1 cellular context compared by ENCODE assay signal in the genomic region with DNA sequence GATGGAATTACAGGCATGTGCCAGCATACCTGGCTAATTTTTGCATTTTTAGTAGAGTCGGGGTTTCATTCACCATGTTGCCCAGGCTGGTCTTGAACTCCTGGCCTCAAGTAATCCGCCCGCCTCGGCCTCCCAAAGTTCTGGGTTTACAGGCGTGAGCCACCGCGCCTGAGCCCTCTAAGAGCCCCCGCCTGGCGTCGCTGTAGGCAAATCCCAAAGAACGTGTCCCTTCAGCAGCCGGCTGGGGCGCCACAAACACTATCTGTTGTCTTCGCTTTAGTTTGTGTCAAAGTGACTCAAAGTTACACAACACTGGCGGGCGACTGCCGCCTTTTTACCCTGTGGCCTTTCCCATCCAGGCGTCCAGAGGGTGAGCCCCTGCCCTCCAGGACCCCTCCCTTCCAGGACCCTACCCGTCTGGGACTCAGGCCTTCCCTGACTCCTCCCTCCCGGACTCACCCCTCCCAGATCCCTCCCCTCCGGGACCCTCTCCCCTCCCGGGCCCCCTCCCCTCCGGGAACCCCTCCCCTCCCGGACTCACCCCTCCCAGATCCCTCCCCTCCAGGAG.
A peak's percentile ranks its signal among the peaks of the same experiment; 100 is the strongest.
TF ChIP-seq lines count a peak whose summit lies in the region.

No MANE protein-coding gene starts in this region.

TF ChIP-seq in HEK293, 187 proteins besides CTCF, POLR2A, EP300 and RAD21 (continued from another document and continues in another):
- peak; percentile 69 for TF ChIP-seq ZNF449 (tag by site-specific recombination; IDR thresholded peaks at IDR 0.05)
- no peak for TF ChIP-seq ZBTB20 (tag by site-specific recombination; IDR thresholded peaks at IDR 0.05)
- peak; percentile 17; the same call in 1 of the 2 replicates for TF ChIP-seq WT1 (tag by site-specific recombination; IDR thresholded peaks at IDR 0.05)
- peak; percentile 77; the same call in 1 of the 2 replicates for TF ChIP-seq ZBTB7A (tag by site-specific recombination; IDR thresholded peaks at IDR 0.05; ENCODE audit: low read depth)
- no peak for TF ChIP-seq BCL11B (tag by site-specific recombination; IDR thresholded peaks at IDR 0.05; ENCODE audit: low read depth)
- no peak for TF ChIP-seq ZNF549 (tag by site-specific recombination; IDR thresholded peaks at IDR 0.05)
- peak; percentile 62 for TF ChIP-seq ZNF629 (tag by site-specific recombination; IDR thresholded peaks at IDR 0.05)
- peak; percentile 97 for TF ChIP-seq ZNF561 (tag by site-specific recombination; IDR thresholded peaks at IDR 0.05; ENCODE audit: borderline replicate concordance)
- no peak for TF ChIP-seq ZNF768 (tag by site-specific recombination; IDR thresholded peaks at IDR 0.05)
- peak; percentile 18; the same call in 1 of the 2 replicates for TF ChIP-seq FEZF1 (tag by site-specific recombination; IDR thresholded peaks at IDR 0.05)
- peak; percentile 97 for TF ChIP-seq ZNF335 (tag by site-specific recombination; conservative IDR thresholded peaks at IDR 0.05)
- peak; percentile 15; the same call in 1 of the 2 replicates for TF ChIP-seq ZNF121 (tag by site-specific recombination; IDR thresholded peaks at IDR 0.05)
- no peak for TF ChIP-seq ZNF571 (tag by site-specific recombination; IDR thresholded peaks at IDR 0.05)
- TF ChIP-seq, protein P1, sequence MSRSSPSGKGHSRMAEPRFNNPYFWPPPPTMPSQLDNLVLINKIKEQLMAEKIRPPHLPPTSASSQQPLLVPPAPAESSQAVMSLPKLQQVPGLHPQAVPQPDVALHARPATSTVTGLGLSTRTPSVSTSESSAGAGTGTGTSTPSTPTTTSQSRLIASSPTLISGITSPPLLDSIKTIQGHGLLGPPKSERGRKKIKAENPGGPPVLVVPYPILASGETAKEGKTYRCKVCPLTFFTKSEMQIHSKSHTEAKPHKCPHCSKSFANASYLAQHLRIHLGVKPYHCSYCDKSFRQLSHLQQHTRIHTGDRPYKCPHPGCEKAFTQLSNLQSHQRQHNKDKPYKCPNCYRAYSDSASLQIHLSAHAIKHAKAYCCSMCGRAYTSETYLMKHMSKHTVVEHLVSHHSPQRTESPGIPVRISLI (tag by site-specific recombination; IDR thresholded peaks at IDR 0.05): no peak
- no peak for TF ChIP-seq TCF7L2 (IDR thresholded peaks at IDR 0.05; ENCODE audit: borderline replicate concordance, low read depth, low read length)
- 0 out of 2 replicates have a peak, but pooled peaks have one; percentile 25 for TF ChIP-seq YY2 (tag by site-specific recombination; IDR thresholded peaks at IDR 0.05)
- TF ChIP-seq BCL11A (tag by site-specific recombination; IDR thresholded peaks at IDR 0.05; ENCODE audit: low read depth): peak; percentile 76; the same call in 1 of the 2 replicates
- TF ChIP-seq ZNF701 (tag by site-specific recombination; IDR thresholded peaks at IDR 0.05): no peak
- TF ChIP-seq PRDM2 (tag by site-specific recombination; IDR thresholded peaks at IDR 0.05; ENCODE audit: borderline replicate concordance): no peak
- peak; percentile 88 for TF ChIP-seq ZNF324 (tag by site-specific recombination; IDR thresholded peaks at IDR 0.05)
- TF ChIP-seq ZFP37 (tag by site-specific recombination; IDR thresholded peaks at IDR 0.05): 0 out of 2 replicates have a peak, but pooled peaks have one; percentile 26
- TF ChIP-seq, protein P2, sequence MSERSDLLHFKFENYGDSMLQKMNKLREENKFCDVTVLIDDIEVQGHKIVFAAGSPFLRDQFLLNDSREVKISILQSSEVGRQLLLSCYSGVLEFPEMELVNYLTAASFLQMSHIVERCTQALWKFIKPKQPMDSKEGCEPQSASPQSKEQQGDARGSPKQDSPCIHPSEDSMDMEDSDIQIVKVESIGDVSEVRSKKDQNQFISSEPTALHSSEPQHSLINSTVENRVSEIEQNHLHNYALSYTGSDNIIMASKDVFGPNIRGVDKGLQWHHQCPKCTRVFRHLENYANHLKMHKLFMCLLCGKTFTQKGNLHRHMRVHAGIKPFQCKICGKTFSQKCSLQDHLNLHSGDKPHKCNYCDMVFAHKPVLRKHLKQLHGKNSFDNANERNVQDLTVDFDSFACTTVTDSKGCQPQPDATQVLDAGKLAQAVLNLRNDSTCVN (tag by site-specific recombination; optimal IDR thresholded peaks at IDR 0.05): no peak
- no peak for TF ChIP-seq ZNF791 (tag by site-specific recombination; IDR thresholded peaks at IDR 0.05)
- TF ChIP-seq IKZF3 (tag by site-specific recombination; IDR thresholded peaks at IDR 0.05): peak; percentile 79; the same call in 1 of the 2 replicates
- peak; percentile 39; the same call in 1 of the 2 replicates for TF ChIP-seq ZNF10 (tag by site-specific recombination; IDR thresholded peaks at IDR 0.05)
- TF ChIP-seq KLF16 (tag by site-specific recombination; IDR thresholded peaks at IDR 0.05): peak; percentile 81
- TF ChIP-seq, protein P3, sequence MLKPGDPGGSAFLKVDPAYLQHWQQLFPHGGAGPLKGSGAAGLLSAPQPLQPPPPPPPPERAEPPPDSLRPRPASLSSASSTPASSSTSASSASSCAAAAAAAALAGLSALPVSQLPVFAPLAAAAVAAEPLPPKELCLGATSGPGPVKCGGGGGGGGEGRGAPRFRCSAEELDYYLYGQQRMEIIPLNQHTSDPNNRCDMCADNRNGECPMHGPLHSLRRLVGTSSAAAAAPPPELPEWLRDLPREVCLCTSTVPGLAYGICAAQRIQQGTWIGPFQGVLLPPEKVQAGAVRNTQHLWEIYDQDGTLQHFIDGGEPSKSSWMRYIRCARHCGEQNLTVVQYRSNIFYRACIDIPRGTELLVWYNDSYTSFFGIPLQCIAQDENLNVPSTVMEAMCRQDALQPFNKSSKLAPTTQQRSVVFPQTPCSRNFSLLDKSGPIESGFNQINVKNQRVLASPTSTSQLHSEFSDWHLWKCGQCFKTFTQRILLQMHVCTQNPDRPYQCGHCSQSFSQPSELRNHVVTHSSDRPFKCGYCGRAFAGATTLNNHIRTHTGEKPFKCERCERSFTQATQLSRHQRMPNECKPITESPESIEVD (tag by site-specific recombination; IDR thresholded peaks at IDR 0.05): no peak
- no peak for TF ChIP-seq ZNF404 (tag by site-specific recombination; IDR thresholded peaks at IDR 0.05)
- no peak for TF ChIP-seq ZFP3 (tag by site-specific recombination; IDR thresholded peaks at IDR 0.05; ENCODE audit: low read depth)
- no peak for TF ChIP-seq ZNF488 (tag by site-specific recombination; IDR thresholded peaks at IDR 0.05)
- TF ChIP-seq ZNF558 (tag by site-specific recombination; IDR thresholded peaks at IDR 0.05): 0 out of 2 replicates have a peak, but pooled peaks have one; percentile 22
- TF ChIP-seq, protein P4, sequence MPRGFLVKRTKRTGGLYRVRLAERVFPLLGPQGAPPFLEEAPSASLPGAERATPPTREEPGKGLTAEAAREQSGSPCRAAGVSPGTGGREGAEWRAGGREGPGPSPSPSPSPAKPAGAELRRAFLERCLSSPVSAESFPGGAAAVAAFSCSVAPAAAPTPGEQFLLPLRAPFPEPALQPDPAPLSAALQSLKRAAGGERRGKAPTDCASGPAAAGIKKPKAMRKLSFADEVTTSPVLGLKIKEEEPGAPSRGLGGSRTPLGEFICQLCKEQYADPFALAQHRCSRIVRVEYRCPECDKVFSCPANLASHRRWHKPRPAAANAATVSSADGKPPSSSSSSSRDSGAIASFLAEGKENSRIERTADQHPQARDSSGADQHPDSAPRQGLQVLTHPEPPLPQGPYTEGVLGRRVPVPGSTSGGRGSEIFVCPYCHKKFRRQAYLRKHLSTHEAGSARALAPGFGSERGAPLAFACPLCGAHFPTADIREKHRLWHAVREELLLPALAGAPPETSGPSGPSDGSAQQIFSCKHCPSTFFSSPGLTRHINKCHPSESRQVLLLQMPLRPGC (tag by site-specific recombination; IDR thresholded peaks at IDR 0.05): 0 out of 2 replicates have a peak, but pooled peaks have one; percentile 39
- no peak for TF ChIP-seq TSHZ1 (tag by site-specific recombination; IDR thresholded peaks at IDR 0.05; ENCODE audit: borderline replicate concordance)
